In the genomic region with DNA sequence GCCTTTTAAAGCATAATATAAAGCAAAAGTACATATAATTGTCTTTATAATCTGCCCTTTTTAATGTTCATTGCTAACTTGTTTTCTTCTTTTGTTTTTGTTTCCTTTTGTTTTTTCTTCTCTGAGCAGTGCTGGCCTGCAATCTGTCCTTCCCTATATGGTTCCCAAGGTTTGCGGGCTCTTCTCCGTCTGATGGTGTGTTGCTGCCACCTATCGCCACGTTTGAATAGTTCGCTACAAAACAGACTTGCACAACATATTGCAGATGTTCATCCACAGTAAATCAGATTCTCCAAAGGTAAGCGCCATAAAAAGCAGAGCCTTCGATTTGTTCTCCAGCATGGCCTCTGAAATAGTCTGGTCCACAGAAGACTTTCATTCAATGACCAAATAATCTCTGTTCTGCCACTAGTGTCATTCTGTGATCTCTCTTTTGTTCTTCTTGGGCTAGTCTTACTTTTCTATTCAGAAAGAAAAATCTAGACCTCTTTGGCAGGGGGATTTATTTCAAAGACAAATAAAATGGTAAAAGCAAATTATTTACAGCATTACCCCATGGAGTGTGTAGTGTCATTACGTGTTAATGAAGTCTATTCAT, we compare ENCODE assay signal across 8 cellular contexts.
A peak's percentile ranks its signal among the peaks of the same experiment; 100 is the strongest.
DNase-seq lines count a peak whose midpoint lies in the region; ATAC-seq and TF ChIP-seq lines count a peak whose summit lies in the region.

No MANE protein-coding gene starts in this region.

- no peak overlapping the region for H3K4me3 Mint-ChIP-seq in stimulated activated naive CD8-positive, alpha-beta T cell treated with anti-CD3 and anti-CD28 coated beads, Interleukin-15, amount 100 ng/mL, for 72 hours

- ATAC-seq in GM19324 (IDR thresholded peaks at IDR 0.05; ENCODE audit: low FRiP score, unreplicated experiment) (peak; percentile 75), HG03354 (IDR thresholded peaks at IDR 0.05; ENCODE audit: poor library complexity, severe bottlenecking, unreplicated experiment) (peak; percentile 89)
- ATAC-seq in stimulated activated naive CD8-positive, alpha-beta T cell treated with anti-CD3 and anti-CD28 coated beads, Interleukin-15, amount 100 ng/mL, for 72 hours, result peak; percentile 79

- H3K4me1 Mint-ChIP-seq in stimulated activated naive CD8-positive, alpha-beta T cell treated with anti-CD3 and anti-CD28 coated beads, Interleukin-15, amount 100 ng/mL, for 72 hours, result no peaks in the 10 kb centered on the region

- no peak overlapping the region for H3K27ac Mint-ChIP-seq in stimulated activated naive CD8-positive, alpha-beta T cell treated with anti-CD3 and anti-CD28 coated beads, Interleukin-15, amount 100 ng/mL, for 72 hours

- no peak overlapping the region for H3K4me3 ChIP-seq in WI38 (ENCODE audit: low read depth, low read length)

- H3K9me3 Mint-ChIP-seq in stimulated activated naive CD8-positive, alpha-beta T cell treated with anti-CD3 and anti-CD28 coated beads, Interleukin-15, amount 100 ng/mL, for 72 hours, result no peaks in the 10 kb centered on the region

- DNase-seq in CMK (ENCODE audit: low read depth) (peak; percentile 8), NCI-H2227 (lab: John Stamatoyannopoulos, UW; ENCODE audit: unreplicated experiment) (peak; percentile 87), ecto neural progenitor cell (ENCODE audit: low spot score) (peak; percentile 76), medulla oblongata (ENCODE audit: extremely low spot score) (peak; percentile 84)
- peak; percentile 13 to 34 for DNase-seq in stimulated activated naive CD8-positive, alpha-beta T cell treated with anti-CD3 and anti-CD28 coated beads, Interleukin-15, amount 100 ng/mL, for 72 hours

- TF ChIP-seq CTCF in WI38 (IDR thresholded peaks at IDR 0.05; ENCODE audit: low read depth, low read length), result peak; percentile 74

- H3K27me3 Mint-ChIP-seq in stimulated activated naive CD8-positive, alpha-beta T cell treated with anti-CD3 and anti-CD28 coated beads, Interleukin-15, amount 100 ng/mL, for 72 hours, result peaks cover 8% of the 10 kb centered on the region

Comparison
In these comparisons a context has a peak if more than half of its experiments do, and no peak if none do; other contexts are left out.
1. DNase-seq: peak in every context shown above with its lines; median percentile 87 in NCI-H2227; 84 in medulla oblongata; 76 in ecto neural progenitor cell; 24 in stimulated activated naive CD8-positive, alpha-beta T cell treated with anti-CD3 and anti-CD28 coated beads, Interleukin-15, amount 100 ng/mL, for 72 hours; 8 in CMK.